Comparison of ENCODE assay signal across 14 cellular contexts in genomic region chr1:117613249-117613968, GRCh38. TPM values are rescaled to one million over a fixed set of nuclear protein-coding genes. Genes with fewer than 3 reads are reported as not detected.
DNase-seq lines count a peak whose midpoint lies in the region; ATAC-seq and TF ChIP-seq lines count a peak whose summit lies in the region.
"Had no signal": no experiment of that assay in that cellular context is flagged by ENCODE, and none has a peak within 500 bp of the region (broad histone marks: within the 10 kb centered on the region; RNA-seq: fewer than 3 reads in every experiment).

No MANE protein-coding gene starts in this region.

- no peak for TF ChIP-seq CTCF in left ventricle myocardium inferior (IDR thresholded peaks at IDR 0.05; ENCODE audit: borderline replicate concordance)
- no peak for TF ChIP-seq CTCF in left lung (IDR thresholded peaks at IDR 0.05)
- TF ChIP-seq CTCF in transverse colon (IDR thresholded peaks at IDR 0.05) = no peak
- TF ChIP-seq CTCF in WTC11 (IDR thresholded peaks at IDR 0.05) = no peak

- H3K27ac ChIP-seq in left ventricle myocardium inferior (replicated peaks) (peak overlapping the region; percentile 58), left lung (peak overlapping the region; percentile 49 to 53), transverse colon (peak overlapping the region; percentile 65 to 94 (median 76))

- peaks cover 80% of the 10 kb centered on the region for H3K36me3 Mint-ChIP-seq in activated T-helper 17 cell treated with anti-CD3 and anti-CD28 coated beads, Interleukin-2, amount 50 U/mL, for 72 hours (ENCODE audit: low read depth)
- H3K36me3 Mint-ChIP-seq in WTC11 = no peaks in the 10 kb centered on the region

- H3K9me3 ChIP-seq in left ventricle myocardium inferior (replicated peaks) (no peaks in the 10 kb centered on the region), left lung (no peaks in the 10 kb centered on the region), transverse colon (no peaks in the 10 kb centered on the region)
- H3K9me3 ChIP-seq: BE2C, mucosa of descending colon had no signal

- TF ChIP-seq EP300 in transverse colon (IDR thresholded peaks at IDR 0.05; ENCODE audit: low read depth) = no peak

- no peak for TF ChIP-seq POLR2A in transverse colon (IDR thresholded peaks at IDR 0.05)

- CTCF ChIA-PET in WTC11 (lab: Charles Lee) = interaction anchor here (0.9 to 1.5 kb wide), 2 partner anchors 9 to 79 kb away, joined by 3 read pairs; no protein-coding TSS in a partner anchor

- ATAC-seq in Right ventricle myocardium inferior (no peak), left lung (peak; percentile 6), WTC11 (no peak), HG03442 (IDR thresholded peaks at IDR 0.05; ENCODE audit: unreplicated experiment) (no peak)
- ATAC-seq in activated T-helper 17 cell treated with anti-CD3 and anti-CD28 coated beads, Interleukin-2, amount 50 U/mL, for 72 hours (replicated peaks) = no peak
- ATAC-seq: stimulated activated naive CD8-positive, alpha-beta T cell treated with anti-CD3 and anti-CD28 coated beads, Interleukin-15, Interleukin-2, amounts not matched to agents 100 U/mL and 50 U/mL, for 24 hours had no signal

- H3K9me3 Mint-ChIP-seq in activated T-helper 17 cell treated with anti-CD3 and anti-CD28 coated beads, Interleukin-2, amount 50 U/mL, for 72 hours = no peaks in the 10 kb centered on the region
- no peaks in the 10 kb centered on the region for H3K9me3 Mint-ChIP-seq in WTC11

- H3K27me3 ChIP-seq in left ventricle myocardium inferior (ENCODE audit: low read depth) = no peaks in the 10 kb centered on the region
- H3K27me3 ChIP-seq in left lung = no peaks in the 10 kb centered on the region
- H3K27me3 ChIP-seq in transverse colon = no peaks in the 10 kb centered on the region

- intact Hi-C loops in left ventricle myocardium inferior (cut with micrococcal nuclease) (no loop called here), Right ventricle myocardium inferior (cut with DNase I) (loop anchor here (5.0 kb wide), 1 partner anchor 76 kb away; no protein-coding TSS in a partner anchor), left lung (cut with DNase I) (no loop called here), transverse colon (cut with DNase I; ENCODE audit: low total_unique reads) (no loop called here)

- peak overlapping the region; percentile 62 for H3K4me3 Mint-ChIP-seq in activated T-helper 17 cell treated with anti-CD3 and anti-CD28 coated beads, Interleukin-2, amount 50 U/mL, for 72 hours
- no peak overlapping the region for H3K4me3 Mint-ChIP-seq in WTC11

- peaks cover 84% of the 10 kb centered on the region for H3K4me1 ChIP-seq in left ventricle myocardium inferior
- H3K4me1 ChIP-seq in left lung = peaks cover 9 to 51% of the 10 kb centered on the region in 2 donors
- peaks cover 2 to 81% (median 56%) of the 10 kb centered on the region in 4 donors for H3K4me1 ChIP-seq in transverse colon
- H3K4me1 ChIP-seq: BE2C had no signal

- H3K27me3 Mint-ChIP-seq in activated T-helper 17 cell treated with anti-CD3 and anti-CD28 coated beads, Interleukin-2, amount 50 U/mL, for 72 hours = no peaks in the 10 kb centered on the region
- peaks cover 45% of the 10 kb centered on the region for H3K27me3 Mint-ChIP-seq in WTC11 (ENCODE audit: low read depth)

- DNase-seq in left ventricle myocardium inferior (no peak), Right ventricle myocardium inferior (ENCODE audit: missing footprints) (no peak), left lung (no peak), transverse colon (no peak), WTC11 (ENCODE audit: low spot score) (no peak), NCI-H1436 (lab: John Stamatoyannopoulos, UW) (no peak)
- DNase-seq: activated T-cell treated with anti-CD3 and anti-CD28 coated beads for 4 hours; BE2C; NCI-H510A; stimulated activated CD4-positive, alpha-beta T cell treated with anti-CD3 and anti-CD28 coated beads, Interleukin-15, amount 100 ng/mL, for 24 hours; stimulated activated naive CD8-positive, alpha-beta T cell treated with anti-CD3 and anti-CD28 coated beads, Interleukin-15, Interleukin-2, amounts not matched to agents 100 U/mL and 50 U/mL, for 24 hours had no signal

- H3K27ac Mint-ChIP-seq in activated T-helper 17 cell treated with anti-CD3 and anti-CD28 coated beads, Interleukin-2, amount 50 U/mL, for 72 hours = peak overlapping the region; percentile 49
- H3K27ac Mint-ChIP-seq in WTC11 = no peak overlapping the region

- 70 to 77% methylated on average over 7 to 8 of the region's 8 CpGs for WGBS in transverse colon (ENCODE audit: low coverage in 1 of 2), 2 donors

- H3K4me1 Mint-ChIP-seq in activated T-helper 17 cell treated with anti-CD3 and anti-CD28 coated beads, Interleukin-2, amount 50 U/mL, for 72 hours = peaks cover 64% of the 10 kb centered on the region
- peaks cover 26% of the 10 kb centered on the region for H3K4me1 Mint-ChIP-seq in WTC11

- H3K36me3 ChIP-seq in left ventricle myocardium inferior (no peaks in the 10 kb centered on the region), left lung (no peaks in the 10 kb centered on the region), transverse colon (no peaks in the 10 kb centered on the region)
- H3K36me3 ChIP-seq: BE2C had no signal

- H3K4me3 ChIP-seq in left ventricle myocardium inferior = peak overlapping the region; percentile 10
- H3K4me3 ChIP-seq in left lung = no peak overlapping the region
- no peak overlapping the region for H3K4me3 ChIP-seq in transverse colon
- H3K4me3 ChIP-seq: mucosa of descending colon had no signal

- in situ Hi-C loops in transverse colon (cut with MboI; ENCODE audit: low pct_ligation_motif_present in 1 of 4, low pct_unique_long_range_greater_than_20kb in 1 of 4, low sequenced_read_pairs in 3 of 4) = no loop called here

- POLR2A ChIA-PET in WTC11 (lab: Charles Lee) = no interaction called here

TF ChIP-seq in WTC11, 78 proteins besides CTCF, POLR2A, EP300 and RAD21 (continues in another document):
- TF ChIP-seq CREM (CRISPR knock-in tag; IDR thresholded peaks at IDR 0.05) (no peak), AR (CRISPR knock-in tag; IDR thresholded peaks at IDR 0.05) (no peak), PRDM15 (CRISPR knock-in tag; IDR thresholded peaks at IDR 0.05) (no peak), E2F1 (CRISPR knock-in tag; IDR thresholded peaks at IDR 0.05) (no peak), SMAD3 (CRISPR knock-in tag; IDR thresholded peaks at IDR 0.05; ENCODE audit: borderline replicate concordance) (no peak)

RNA-seq across cellular contexts. Expression of gene TENT5C, which starts 7.6 kb away (rescaled TPM):
- total RNA-seq in left ventricle myocardium inferior = 14.9 TPM
- 18.7 TPM for total RNA-seq in Right ventricle myocardium inferior
- 10 to 100 TPM; 30.2 to 37.1 TPM for total RNA-seq in activated T-helper 17 cell treated with anti-CD3 and anti-CD28 coated beads, Interleukin-2, amount 50 U/mL, for 72 hours
- 10 to 100 TPM; 11.6 to 19.3 TPM for total RNA-seq in left lung
- total RNA-seq in transverse colon = 10 to 100 TPM in 3 of 4 donors, 1 to 10 TPM in 1; 3.4 to 30.8 (median 18.1) TPM
- total RNA-seq in WTC11 (2021) = 1.1 to 1.4 TPM (median 1.1 TPM) in 3 replicates
